In genomic region chr14:96053600-96054381, GRCh38 we compare ENCODE assay signal across 10 cellular contexts. TPM values are rescaled to one million over a fixed set of nuclear protein-coding genes. Genes with fewer than 3 reads are reported as not detected.
A peak's percentile ranks its signal among the peaks of the same experiment; 100 is the strongest.
DNase-seq lines count a peak whose midpoint lies in the region; ATAC-seq and TF ChIP-seq lines count a peak whose summit lies in the region.
"Had no signal": no experiment of that assay in that cellular context is flagged by ENCODE, and none has a peak within 500 bp of the region (broad histone marks: within the 10 kb centered on the region; RNA-seq: fewer than 3 reads in every experiment).

No MANE protein-coding gene starts in this region.

- H3K36me3 Mint-ChIP-seq in CD4-positive, alpha-beta T cell (ENCODE audit: low read depth) = peaks cover 5% of the 10 kb centered on the region

- no peak overlapping the region for H3K4me3 Mint-ChIP-seq in CD4-positive, alpha-beta T cell

- intact Hi-C loops in lower lobe of right lung (cut with DNase I) = no loop called here
- intact Hi-C loops in CD4-positive, alpha-beta T cell (cut with DNase I, micrococcal nuclease) = loop anchor here in 1 of 2 experiments (5.0 kb wide), 1 partner anchor 41 kb away; no protein-coding TSS in a partner anchor

- H3K4me3 ChIP-seq in lower lobe of right lung (no peak overlapping the region), thoracic aorta (peak overlapping the region; percentile 10)
- H3K4me3 ChIP-seq: adrenal gland had no signal

- H3K9me3 ChIP-seq in lower lobe of right lung = no peaks in the 10 kb centered on the region
- H3K9me3 ChIP-seq in thoracic aorta = no peaks in the 10 kb centered on the region
- no peaks in the 10 kb centered on the region for H3K9me3 ChIP-seq in CD4-positive, alpha-beta T cell (ENCODE audit: control insufficient read depth, low read length)
- H3K9me3 ChIP-seq: adrenal gland had no signal

- H3K27me3 ChIP-seq in lower lobe of right lung (ENCODE audit: low read depth) = no peaks in the 10 kb centered on the region
- no peaks in the 10 kb centered on the region for H3K27me3 ChIP-seq in thoracic aorta (replicated peaks; ENCODE audit: insufficient read depth)
- peaks cover 4% of the 10 kb centered on the region for H3K27me3 ChIP-seq in CD4-positive, alpha-beta T cell (ENCODE audit: control insufficient read depth, insufficient read depth, low read length)
- H3K27me3 ChIP-seq: adrenal gland had no signal

- POLR2A ChIA-PET in CD4-positive, alpha-beta T cell (lab: Charles Lee) = no interaction called here

- no peak overlapping the region for H3K27ac Mint-ChIP-seq in CD4-positive, alpha-beta T cell

- DNase-seq in DMS 273 (lab: John Stamatoyannopoulos, UW; ENCODE audit: unreplicated experiment) (peak; percentile 42), DMS 273 treated with DMSO at 0.1 percent for 48 hours (lab: John Stamatoyannopoulos, UW) (no peak), cerebellar cortex (ENCODE audit: low spot score) (peak; percentile 91), lower lobe of right lung (no peak), thoracic aorta (ENCODE audit: low spot score) (peak; percentile 88)
- no peak for DNase-seq in CD4-positive, alpha-beta T cell
- no peak for DNase-seq in activated T-cell treated with anti-CD3 and anti-CD28 coated beads, Interleukin-2, amount 50 U/mL, for 48 hours

- no peaks in the 10 kb centered on the region for H3K9me3 Mint-ChIP-seq in CD4-positive, alpha-beta T cell

- no peak for TF ChIP-seq CTCF in lower lobe of right lung (IDR thresholded peaks at IDR 0.05)
- no peak for TF ChIP-seq CTCF in thoracic aorta (IDR thresholded peaks at IDR 0.05)
- TF ChIP-seq CTCF in CD4-positive, alpha-beta T cell (IDR thresholded peaks at IDR 0.05) = no peak

- ATAC-seq in lower lobe of right lung (peak; percentile 48 to 52), thoracic aorta (ENCODE audit: insufficient number of reproducible peaks, low FRiP score, low read depth) (peak; percentile 95), HG02981 (IDR thresholded peaks at IDR 0.05; ENCODE audit: unreplicated experiment) (no peak)
- no peak for ATAC-seq in CD4-positive, alpha-beta T cell (ENCODE audit: poor library complexity)

- H3K27ac ChIP-seq in lower lobe of right lung = no peak overlapping the region
- peak overlapping the region; percentile 93 to 94 for H3K27ac ChIP-seq in thoracic aorta
- H3K27ac ChIP-seq in CD4-positive, alpha-beta T cell (ENCODE audit: low read depth, low read length) = no peak overlapping the region
- H3K27ac ChIP-seq: 22Rv1 had no signal

- peaks cover 18% of the 10 kb centered on the region for H3K27me3 Mint-ChIP-seq in CD4-positive, alpha-beta T cell

- CTCF ChIA-PET in CD4-positive, alpha-beta T cell (lab: Charles Lee) = no interaction called here

- H3K36me3 ChIP-seq in lower lobe of right lung = peaks cover 15% of the 10 kb centered on the region
- H3K36me3 ChIP-seq in thoracic aorta = no peaks in the 10 kb centered on the region
- H3K36me3 ChIP-seq: adrenal gland had no signal

- H3K4me1 Mint-ChIP-seq in CD4-positive, alpha-beta T cell (ENCODE audit: low read depth) = peaks cover 5% of the 10 kb centered on the region

- H3K4me1 ChIP-seq in lower lobe of right lung (peaks cover 8% of the 10 kb centered on the region), thoracic aorta (ENCODE audit: control insufficient read depth in 1 of 2, low read depth in 2 of 2) (peaks cover 14 to 57% of the 10 kb centered on the region in 2 donors)

RNA-seq across cellular contexts. Expression of gene C14orf132, which starts 14.6 kb away (rescaled TPM):
- total RNA-seq in lower lobe of right lung (44.8 TPM), thoracic aorta (10 to 100 TPM; 23.0 to 37.5 TPM)
- total RNA-seq in CD4-positive, alpha-beta T cell = 1 to 10 TPM; 2.0 to 2.4 TPM

Comparison
In these comparisons a context has a peak if more than half of its experiments do, and no peak if none do; other contexts are left out.
1. DNase-seq: peak in DMS 273 (single experiment), cerebellar cortex (single experiment) and thoracic aorta (single experiment); none in DMS 273 treated with DMSO at 0.1 percent for 48 hours (single experiment), lower lobe of right lung (single experiment), CD4-positive, alpha-beta T cell (0 of 10) and activated T-cell treated with anti-CD3 and anti-CD28 coated beads, Interleukin-2, amount 50 U/mL, for 48 hours (0 of 2).
2. ATAC-seq: peak in lower lobe of right lung (2 of 2) and thoracic aorta (single experiment); none in CD4-positive, alpha-beta T cell (single experiment) and HG02981 (single experiment).
3. H3K27ac ChIP-seq: peak in thoracic aorta (2 of 2); none in lower lobe of right lung (single experiment) and CD4-positive, alpha-beta T cell (single experiment).
4. RNA of gene C14orf132, which starts 14.6 kb away (total RNA-seq): 44.8 TPM in lower lobe of right lung (single experiment) and 23.0 to 37.5 TPM in thoracic aorta; 2.0 to 2.4 TPM in CD4-positive, alpha-beta T cell; every median in the first group is over 4 times any median in the second.